1 cellular context compared by ENCODE assay signal in the genomic region with DNA sequence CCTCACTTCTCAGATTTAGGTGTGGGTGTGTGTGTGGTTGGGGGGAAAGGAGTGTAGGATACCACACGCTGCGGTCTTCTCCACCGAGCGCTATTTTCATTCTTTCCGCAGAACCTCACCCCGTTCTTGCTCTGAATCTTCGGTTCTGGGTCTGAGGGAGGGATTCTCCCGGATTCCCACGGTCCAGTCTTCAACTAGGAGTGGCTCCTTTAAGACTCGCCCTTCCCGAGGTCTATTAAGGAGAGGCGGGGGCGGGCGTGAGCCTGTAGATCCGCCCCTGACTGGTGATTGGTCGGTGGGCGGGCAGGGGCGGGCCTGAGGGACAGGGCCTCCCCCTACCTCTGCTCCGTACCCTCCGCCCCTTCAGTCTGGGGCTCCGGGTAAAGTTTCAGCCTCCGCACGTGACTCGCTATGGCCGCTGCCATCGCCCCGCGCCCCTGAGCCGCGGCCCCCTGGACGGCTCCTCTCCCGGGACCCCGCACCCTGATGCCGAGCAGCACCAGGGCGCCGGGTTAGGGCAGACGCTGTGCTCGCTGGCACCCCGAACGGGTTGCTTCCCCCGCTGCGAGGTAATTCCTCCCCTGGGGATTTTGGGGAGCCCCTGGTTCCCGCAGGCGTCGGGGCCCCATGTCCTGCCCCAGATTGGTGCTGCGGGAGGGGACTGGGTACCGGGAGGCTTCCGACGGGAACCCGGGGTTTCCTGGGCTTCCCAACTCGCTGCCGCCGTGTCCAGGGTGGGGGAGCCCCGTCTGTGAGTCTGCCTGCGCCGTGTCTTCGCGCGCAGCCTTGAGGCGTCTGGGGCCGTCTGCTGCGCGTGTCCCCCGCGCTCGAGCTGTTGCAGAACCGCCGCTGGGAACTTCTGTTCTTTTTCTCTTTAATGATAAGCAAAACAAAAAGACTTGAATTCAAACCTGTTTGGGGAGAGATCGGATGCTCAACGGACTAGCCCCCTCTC.
TF ChIP-seq lines count a peak whose summit lies in the region.

No MANE protein-coding gene starts in this region.

TF ChIP-seq in HepG2, 621 proteins besides CTCF, POLR2A, EP300 and RAD21 (continued from another document and continues in another):
- TF ChIP-seq PHF8 (CRISPR knock-in tag; IDR thresholded peaks at IDR 0.05) = peak; percentile 90
- peak; percentile 60; the same call in 1 of the 2 replicates for TF ChIP-seq KLF12 (CRISPR knock-in tag; IDR thresholded peaks at IDR 0.05; ENCODE audit: borderline replicate concordance)
- no peak for TF ChIP-seq ZMYM4 (CRISPR knock-in tag; IDR thresholded peaks at IDR 0.05)
- no peak for TF ChIP-seq FOXK2 (IDR thresholded peaks at IDR 0.05)
- TF ChIP-seq, protein P1, sequence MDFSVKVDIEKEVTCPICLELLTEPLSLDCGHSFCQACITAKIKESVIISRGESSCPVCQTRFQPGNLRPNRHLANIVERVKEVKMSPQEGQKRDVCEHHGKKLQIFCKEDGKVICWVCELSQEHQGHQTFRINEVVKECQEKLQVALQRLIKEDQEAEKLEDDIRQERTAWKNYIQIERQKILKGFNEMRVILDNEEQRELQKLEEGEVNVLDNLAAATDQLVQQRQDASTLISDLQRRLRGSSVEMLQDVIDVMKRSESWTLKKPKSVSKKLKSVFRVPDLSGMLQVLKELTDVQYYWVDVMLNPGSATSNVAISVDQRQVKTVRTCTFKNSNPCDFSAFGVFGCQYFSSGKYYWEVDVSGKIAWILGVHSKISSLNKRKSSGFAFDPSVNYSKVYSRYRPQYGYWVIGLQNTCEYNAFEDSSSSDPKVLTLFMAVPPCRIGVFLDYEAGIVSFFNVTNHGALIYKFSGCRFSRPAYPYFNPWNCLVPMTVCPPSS (IDR thresholded peaks at IDR 0.05) = no peak
- peak; percentile 60; the same call in 1 of the 2 replicates for TF ChIP-seq HNRNPL (IDR thresholded peaks at IDR 0.05; ENCODE audit: low read depth, low read length)
- peak; percentile 71; the same call in 1 of the 2 replicates for TF ChIP-seq MTA1 (CRISPR knock-in tag; IDR thresholded peaks at IDR 0.05; ENCODE audit: borderline replicate concordance)
- TF ChIP-seq, protein P2, sequence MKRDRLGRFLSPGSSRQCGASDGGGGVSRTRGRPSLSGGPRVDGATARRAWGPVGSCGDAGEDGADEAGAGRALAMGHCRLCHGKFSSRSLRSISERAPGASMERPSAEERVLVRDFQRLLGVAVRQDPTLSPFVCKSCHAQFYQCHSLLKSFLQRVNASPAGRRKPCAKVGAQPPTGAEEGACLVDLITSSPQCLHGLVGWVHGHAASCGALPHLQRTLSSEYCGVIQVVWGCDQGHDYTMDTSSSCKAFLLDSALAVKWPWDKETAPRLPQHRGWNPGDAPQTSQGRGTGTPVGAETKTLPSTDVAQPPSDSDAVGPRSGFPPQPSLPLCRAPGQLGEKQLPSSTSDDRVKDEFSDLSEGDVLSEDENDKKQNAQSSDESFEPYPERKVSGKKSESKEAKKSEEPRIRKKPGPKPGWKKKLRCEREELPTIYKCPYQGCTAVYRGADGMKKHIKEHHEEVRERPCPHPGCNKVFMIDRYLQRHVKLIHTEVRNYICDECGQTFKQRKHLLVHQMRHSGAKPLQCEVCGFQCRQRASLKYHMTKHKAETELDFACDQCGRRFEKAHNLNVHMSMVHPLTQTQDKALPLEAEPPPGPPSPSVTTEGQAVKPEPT (CRISPR knock-in tag; IDR thresholded peaks at IDR 0.05; ENCODE audit: low read depth) = peak; percentile 79; the same call in 1 of the 2 replicates
- 0 out of 2 replicates have a peak, but pooled peaks have one; percentile 18 for TF ChIP-seq STAT5B (CRISPR knock-in tag; IDR thresholded peaks at IDR 0.05)
- TF ChIP-seq MAF1 (CRISPR knock-in tag; IDR thresholded peaks at IDR 0.05; ENCODE audit: borderline replicate concordance) = peak; percentile 44; the same call in 1 of the 2 replicates
- peak; percentile 80 for TF ChIP-seq WIZ (CRISPR knock-in tag; IDR thresholded peaks at IDR 0.05)
- peak; percentile 49; the same call in 1 of the 2 replicates for TF ChIP-seq POGZ (CRISPR knock-in tag; IDR thresholded peaks at IDR 0.05)
- 0 out of 2 replicates have a peak, but pooled peaks have one; percentile 30 for TF ChIP-seq GATA4 (IDR thresholded peaks at IDR 0.05; ENCODE audit: borderline replicate concordance, low read depth)
- TF ChIP-seq ZNF441 (CRISPR knock-in tag; IDR thresholded peaks at IDR 0.05; ENCODE audit: borderline replicate concordance) = 0 out of 2 replicates have a peak, but pooled peaks have one; percentile 42
- peak; percentile 80 for TF ChIP-seq DMAP1 (CRISPR knock-in tag; IDR thresholded peaks at IDR 0.05)
- TF ChIP-seq ZNF614 (CRISPR knock-in tag; IDR thresholded peaks at IDR 0.05; ENCODE audit: borderline replicate concordance) = peak; percentile 81; the same call in 1 of the 2 replicates
- TF ChIP-seq ZBTB20 (CRISPR knock-in tag; IDR thresholded peaks at IDR 0.05; ENCODE audit: borderline replicate concordance, low read depth) = peak; percentile 25; the same call in 1 of the 2 replicates
- no peak for TF ChIP-seq MAFF (IDR thresholded peaks at IDR 0.05; ENCODE audit: low read depth, low read length)
- no peak for TF ChIP-seq ZNF550 (CRISPR knock-in tag; IDR thresholded peaks at IDR 0.05; ENCODE audit: borderline replicate concordance)
- TF ChIP-seq SAP130 (CRISPR knock-in tag; IDR thresholded peaks at IDR 0.05; ENCODE audit: low read depth) = peak; percentile 95
- TF ChIP-seq, protein P3, sequence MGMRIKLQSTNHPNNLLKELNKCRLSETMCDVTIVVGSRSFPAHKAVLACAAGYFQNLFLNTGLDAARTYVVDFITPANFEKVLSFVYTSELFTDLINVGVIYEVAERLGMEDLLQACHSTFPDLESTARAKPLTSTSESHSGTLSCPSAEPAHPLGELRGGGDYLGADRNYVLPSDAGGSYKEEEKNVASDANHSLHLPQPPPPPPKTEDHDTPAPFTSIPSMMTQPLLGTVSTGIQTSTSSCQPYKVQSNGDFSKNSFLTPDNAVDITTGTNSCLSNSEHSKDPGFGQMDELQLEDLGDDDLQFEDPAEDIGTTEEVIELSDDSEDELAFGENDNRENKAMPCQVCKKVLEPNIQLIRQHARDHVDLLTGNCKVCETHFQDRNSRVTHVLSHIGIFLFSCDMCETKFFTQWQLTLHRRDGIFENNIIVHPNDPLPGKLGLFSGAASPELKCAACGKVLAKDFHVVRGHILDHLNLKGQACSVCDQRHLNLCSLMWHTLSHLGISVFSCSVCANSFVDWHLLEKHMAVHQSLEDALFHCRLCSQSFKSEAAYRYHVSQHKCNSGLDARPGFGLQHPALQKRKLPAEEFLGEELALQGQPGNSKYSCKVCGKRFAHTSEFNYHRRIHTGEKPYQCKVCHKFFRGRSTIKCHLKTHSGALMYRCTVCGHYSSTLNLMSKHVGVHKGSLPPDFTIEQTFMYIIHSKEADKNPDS (CRISPR knock-in tag; IDR thresholded peaks at IDR 0.05) = no peak
- TF ChIP-seq ARNT2 (CRISPR knock-in tag; IDR thresholded peaks at IDR 0.05; ENCODE audit: low read depth) = 0 out of 2 replicates have a peak, but pooled peaks have one; percentile 38
- no peak for TF ChIP-seq ZNF577 (CRISPR knock-in tag; IDR thresholded peaks at IDR 0.05; ENCODE audit: borderline replicate concordance, low read depth)
- TF ChIP-seq THAP11 (CRISPR knock-in tag; IDR thresholded peaks at IDR 0.05) = peak; percentile 67
- TF ChIP-seq SIN3B (IDR thresholded peaks at IDR 0.05; ENCODE audit: low read length) = 0 out of 2 replicates have a peak, but pooled peaks have one; percentile 17
- TF ChIP-seq, protein P4, sequence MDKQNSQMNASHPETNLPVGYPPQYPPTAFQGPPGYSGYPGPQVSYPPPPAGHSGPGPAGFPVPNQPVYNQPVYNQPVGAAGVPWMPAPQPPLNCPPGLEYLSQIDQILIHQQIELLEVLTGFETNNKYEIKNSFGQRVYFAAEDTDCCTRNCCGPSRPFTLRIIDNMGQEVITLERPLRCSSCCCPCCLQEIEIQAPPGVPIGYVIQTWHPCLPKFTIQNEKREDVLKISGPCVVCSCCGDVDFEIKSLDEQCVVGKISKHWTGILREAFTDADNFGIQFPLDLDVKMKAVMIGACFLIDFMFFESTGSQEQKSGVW (CRISPR knock-in tag; IDR thresholded peaks at IDR 0.05; ENCODE audit: borderline replicate concordance) = no peak
- TF ChIP-seq ZNF782 (CRISPR knock-in tag; IDR thresholded peaks at IDR 0.05; ENCODE audit: borderline replicate concordance) = peak; percentile 89; the same call in 1 of the 2 replicates
- TF ChIP-seq, protein P5, sequence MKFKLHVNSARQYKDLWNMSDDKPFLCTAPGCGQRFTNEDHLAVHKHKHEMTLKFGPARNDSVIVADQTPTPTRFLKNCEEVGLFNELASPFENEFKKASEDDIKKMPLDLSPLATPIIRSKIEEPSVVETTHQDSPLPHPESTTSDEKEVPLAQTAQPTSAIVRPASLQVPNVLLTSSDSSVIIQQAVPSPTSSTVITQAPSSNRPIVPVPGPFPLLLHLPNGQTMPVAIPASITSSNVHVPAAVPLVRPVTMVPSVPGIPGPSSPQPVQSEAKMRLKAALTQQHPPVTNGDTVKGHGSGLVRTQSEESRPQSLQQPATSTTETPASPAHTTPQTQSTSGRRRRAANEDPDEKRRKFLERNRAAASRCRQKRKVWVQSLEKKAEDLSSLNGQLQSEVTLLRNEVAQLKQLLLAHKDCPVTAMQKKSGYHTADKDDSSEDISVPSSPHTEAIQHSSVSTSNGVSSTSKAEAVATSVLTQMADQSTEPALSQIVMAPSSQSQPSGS (CRISPR knock-in tag; IDR thresholded peaks at IDR 0.05) = peak; percentile 74; the same call in 1 of the 2 replicates
- TF ChIP-seq SIN3A (IDR thresholded peaks at IDR 0.05; ENCODE audit: borderline replicate concordance, low read depth, low read length) = peak; percentile 73; the same call in 1 of the 2 replicates
- TF ChIP-seq, protein P6, sequence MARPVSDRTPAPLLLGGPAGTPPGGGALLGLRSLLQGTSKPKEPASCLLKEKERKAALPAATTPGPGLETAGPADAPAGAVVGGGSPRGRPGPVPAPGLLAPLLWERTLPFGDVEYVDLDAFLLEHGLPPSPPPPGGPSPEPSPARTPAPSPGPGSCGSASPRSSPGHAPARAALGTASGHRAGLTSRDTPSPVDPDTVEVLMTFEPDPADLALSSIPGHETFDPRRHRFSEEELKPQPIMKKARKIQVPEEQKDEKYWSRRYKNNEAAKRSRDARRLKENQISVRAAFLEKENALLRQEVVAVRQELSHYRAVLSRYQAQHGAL (CRISPR knock-in tag; IDR thresholded peaks at IDR 0.05; ENCODE audit: not compliant biosample characterization) = no peak
- TF ChIP-seq, protein P7, sequence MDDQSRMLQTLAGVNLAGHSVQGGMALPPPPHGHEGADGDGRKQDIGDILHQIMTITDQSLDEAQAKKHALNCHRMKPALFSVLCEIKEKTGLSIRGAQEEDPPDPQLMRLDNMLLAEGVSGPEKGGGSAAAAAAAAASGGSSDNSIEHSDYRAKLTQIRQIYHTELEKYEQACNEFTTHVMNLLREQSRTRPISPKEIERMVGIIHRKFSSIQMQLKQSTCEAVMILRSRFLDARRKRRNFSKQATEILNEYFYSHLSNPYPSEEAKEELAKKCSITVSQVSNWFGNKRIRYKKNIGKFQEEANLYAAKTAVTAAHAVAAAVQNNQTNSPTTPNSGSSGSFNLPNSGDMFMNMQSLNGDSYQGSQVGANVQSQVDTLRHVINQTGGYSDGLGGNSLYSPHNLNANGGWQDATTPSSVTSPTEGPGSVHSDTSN (CRISPR knock-in tag; IDR thresholded peaks at IDR 0.05; ENCODE audit: borderline replicate concordance) = no peak
- TF ChIP-seq ZNF792 (CRISPR knock-in tag; IDR thresholded peaks at IDR 0.05) = 0 out of 2 replicates have a peak, but pooled peaks have one; percentile 44
- TF ChIP-seq ZNF24 (IDR thresholded peaks at IDR 0.05) = no peak
- TF ChIP-seq GABPB1 (CRISPR knock-in tag; IDR thresholded peaks at IDR 0.05) = peak; percentile 75; the same call in 1 of the 2 replicates
- 0 out of 2 replicates have a peak, but pooled peaks have one; percentile 46 for TF ChIP-seq HOXD1 (CRISPR knock-in tag; IDR thresholded peaks at IDR 0.05)
- peak; percentile 80 for TF ChIP-seq YEATS4 (CRISPR knock-in tag; IDR thresholded peaks at IDR 0.05; ENCODE audit: borderline replicate concordance)
- TF ChIP-seq, protein P8, sequence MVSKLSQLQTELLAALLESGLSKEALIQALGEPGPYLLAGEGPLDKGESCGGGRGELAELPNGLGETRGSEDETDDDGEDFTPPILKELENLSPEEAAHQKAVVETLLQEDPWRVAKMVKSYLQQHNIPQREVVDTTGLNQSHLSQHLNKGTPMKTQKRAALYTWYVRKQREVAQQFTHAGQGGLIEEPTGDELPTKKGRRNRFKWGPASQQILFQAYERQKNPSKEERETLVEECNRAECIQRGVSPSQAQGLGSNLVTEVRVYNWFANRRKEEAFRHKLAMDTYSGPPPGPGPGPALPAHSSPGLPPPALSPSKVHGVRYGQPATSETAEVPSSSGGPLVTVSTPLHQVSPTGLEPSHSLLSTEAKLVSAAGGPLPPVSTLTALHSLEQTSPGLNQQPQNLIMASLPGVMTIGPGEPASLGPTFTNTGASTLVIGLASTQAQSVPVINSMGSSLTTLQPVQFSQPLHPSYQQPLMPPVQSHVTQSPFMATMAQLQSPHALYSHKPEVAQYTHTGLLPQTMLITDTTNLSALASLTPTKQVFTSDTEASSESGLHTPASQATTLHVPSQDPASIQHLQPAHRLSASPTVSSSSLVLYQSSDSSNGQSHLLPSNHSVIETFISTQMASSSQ (IDR thresholded peaks at IDR 0.05; ENCODE audit: low read depth) = no peak
- TF ChIP-seq, protein P8 (CRISPR knock-in tag; IDR thresholded peaks at IDR 0.05; ENCODE audit: borderline replicate concordance) = 0 out of 2 replicates have a peak, but pooled peaks have one; percentile 40
- TF ChIP-seq NPAS2 (CRISPR knock-in tag; IDR thresholded peaks at IDR 0.05; ENCODE audit: borderline replicate concordance) = no peak
